ENCODE assay signal across 27 cellular contexts in the genomic region with DNA sequence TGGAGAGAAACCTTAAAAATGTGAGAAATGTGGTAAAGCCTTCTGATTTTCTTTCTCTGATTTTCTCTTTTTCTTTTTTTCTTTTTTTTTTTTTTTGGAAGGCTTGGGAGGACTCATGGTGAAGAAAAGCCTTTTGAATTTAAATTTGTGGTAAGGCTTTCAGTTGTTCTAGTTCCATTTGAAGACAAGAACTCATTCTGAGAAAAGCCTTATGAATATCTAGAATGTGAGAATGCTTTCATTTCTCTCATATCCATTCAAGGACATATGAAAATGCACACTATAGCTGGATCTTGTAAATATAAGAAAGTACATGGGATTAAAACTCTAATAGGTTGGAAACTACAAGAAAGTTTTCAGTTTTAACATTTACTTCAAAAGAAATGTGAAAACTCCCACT.
"Had no signal": no experiment of that assay in that cellular context is flagged by ENCODE, and none has a peak within 500 bp of the region (broad histone marks: within the 10 kb centered on the region; RNA-seq: fewer than 3 reads in every experiment).

No MANE protein-coding gene starts in this region.

- H3K9me3 ChIP-seq: adrenal gland, colonic mucosa, Peyer's patch, SJSA1 had no signal

- H3K27me3 ChIP-seq: adrenal gland, colonic mucosa, Peyer's patch, SJSA1 had no signal

- H3K27ac ChIP-seq: adrenal gland, colonic mucosa, Peyer's patch, RWPE1, SJSA1 had no signal

- H3K4me1 ChIP-seq: adrenal gland, colonic mucosa, Peyer's patch, SJSA1 had no signal

- H3K4me3 ChIP-seq: adrenal gland, colonic mucosa, Peyer's patch, SJSA1 had no signal

- DNase-seq: activated B cell treated with CpG ODN at 0.5 μM for 24 hours; activated CD4-positive, alpha-beta memory T cell treated with anti-CD3 and anti-CD28 coated beads, Interleukin-2, amount 10 ng/mL, durations not matched to agents 7 days and 5 days; activated CD4-positive, alpha-beta T cell treated with anti-CD3 and anti-CD28 coated beads for 1 hour; activated CD4-positive, alpha-beta T cell treated with anti-CD3 and anti-CD28 coated beads, Interleukin-2, amount 50 U/mL, for 1 hour; activated gamma-delta T cell treated with Interleukin-2 at 50 U/mL for 16 hours; activated naive CD4-positive, alpha-beta T cell treated with anti-CD3 and anti-CD28 coated beads, Interleukin-2, amount 10 ng/mL, durations not matched to agents 7 days and 5 days; activated naive CD8-positive, alpha-beta T cell treated with anti-CD3 and anti-CD28 coated beads, Interleukin-2, amount 10 ng/mL, durations not matched to agents 7 days and 5 days; activated T-cell treated with anti-CD3 and anti-CD28 coated beads for 4 hours; activated T-cell treated with anti-CD3 and anti-CD28 coated beads, Interleukin-2, amount 50 U/mL, for 48 hours; adrenal gland; anterior cingulate cortex; cerebellar nuclear complex; colonic mucosa; dermis blood vessel endothelial cell; NCI-H1048; NCI-H146; NCI-H187 treated with DMSO at 0.1 percent for 48 hours; NCI-H2081 treated with DMSO at 0.1 percent for 48 hours; NCI-H446; NCI-H524; Peyer's patch; Right ventricle myocardium superior; T-cell; T-helper 2 cell; T1000 had no signal

- ATAC-seq: T-cell had no signal

- H3K36me3 ChIP-seq: adrenal gland, colonic mucosa, Peyer's patch, SJSA1 had no signal
